In genomic region chr1:36224537-36225297, GRCh38 we compare ENCODE assay signal across 8 cellular contexts. TPM values are rescaled to one million over a fixed set of nuclear protein-coding genes. Genes with fewer than 3 reads are reported as not detected.
DNase-seq lines count a peak whose midpoint lies in the region; ATAC-seq and TF ChIP-seq lines count a peak whose summit lies in the region.

No MANE protein-coding gene starts in this region.

- DNase-seq in COLO668 (lab: John Stamatoyannopoulos, UW; ENCODE audit: unreplicated experiment) (peak; percentile 93), NCI-H2107 treated with DMSO at 0.1 percent for 48 hours (lab: John Stamatoyannopoulos, UW; ENCODE audit: unreplicated experiment) (peak; percentile 77), UCSD-AML1 (lab: John Stamatoyannopoulos, UW; ENCODE audit: unreplicated experiment) (peak; percentile 92), epithelial cell of proximal tubule (ENCODE audit: low read depth) (no peak), myocyte (ENCODE audit: low read depth) (peak; percentile 91), vagina (ENCODE audit: extremely low spot score in 2 of 2) (no peak)

- H3K4me3 ChIP-seq in epithelial cell of proximal tubule (ENCODE audit: low read depth, low read length) (peak overlapping the region; percentile 99), vagina (peak overlapping the region; percentile 92 to 95)

- ATAC-seq in GM19043 (IDR thresholded peaks at IDR 0.05; ENCODE audit: low read depth, unreplicated experiment) (peak; percentile 48), HG03139 (IDR thresholded peaks at IDR 0.05; ENCODE audit: unreplicated experiment) (peak; percentile 53)

- no peaks in the 10 kb centered on the region for H3K9me3 ChIP-seq in vagina

- TF ChIP-seq CTCF in epithelial cell of proximal tubule (conservative IDR thresholded peaks at IDR 0.05; ENCODE audit: low read depth, low read length): peak; percentile 49
- TF ChIP-seq CTCF in vagina (IDR thresholded peaks at IDR 0.05): peak in 1 of 3 experiments; percentile 11

- H3K4me1 ChIP-seq in vagina: peaks cover 52% of the 10 kb centered on the region

- no peaks in the 10 kb centered on the region for H3K27me3 ChIP-seq in vagina

- peaks cover 0 to 9% of the 10 kb centered on the region in 2 donors for H3K36me3 ChIP-seq in vagina

- no peak for TF ChIP-seq POLR2A in vagina (IDR thresholded peaks at IDR 0.05)

- H3K27ac ChIP-seq in vagina: peak overlapping the region; percentile 97

- intact Hi-C loops in vagina (cut with DNase I): loop anchor here (10.0 kb wide), 1 partner anchor 70 kb away; the partner anchor contains the start of gene MAP7D1

RNA-seq across cellular contexts. Expression of gene THRAP3, which starts 0.5 kb away (rescaled TPM):
- total RNA-seq in epithelial cell of proximal tubule (62.9 and 96.6 TPM in 2 replicates), myocyte (74.7 and 85.8 TPM in 2 replicates), vagina (57.7 TPM)
- 44.7 TPM for polyA plus RNA-seq in myocyte (2012)

Comparison
In these comparisons a context has a peak if more than half of its experiments do, and no peak if none do; other contexts are left out.
1. DNase-seq: peak in COLO668 (single experiment), NCI-H2107 treated with DMSO at 0.1 percent for 48 hours (single experiment), UCSD-AML1 (single experiment) and myocyte (single experiment); none in epithelial cell of proximal tubule (single experiment) and vagina (0 of 2).